In genomic region chr6:28896505-28897392, GRCh38 we compare ENCODE assay signal across 8 cellular contexts. TPM values are rescaled to one million over a fixed set of nuclear protein-coding genes. Genes with fewer than 3 reads are reported as not detected.
DNase-seq lines count a peak whose midpoint lies in the region; ATAC-seq and TF ChIP-seq lines count a peak whose summit lies in the region.

No MANE protein-coding gene starts in this region.

- H3K9me3 Mint-ChIP-seq in activated CD4-positive, alpha-beta T cell treated with anti-CD3 and anti-CD28 coated beads for 36 hours (ENCODE audit: low read depth) = no peaks in the 10 kb centered on the region

- peak overlapping the region; percentile 98 for H3K4me3 Mint-ChIP-seq in activated CD4-positive, alpha-beta T cell treated with anti-CD3 and anti-CD28 coated beads for 36 hours

- ATAC-seq in HG02852 (IDR thresholded peaks at IDR 0.05; ENCODE audit: unreplicated experiment) (peak; percentile 28), left lung (peak; percentile 59)
- ATAC-seq in activated CD4-positive, alpha-beta T cell treated with anti-CD3 and anti-CD28 coated beads for 36 hours = peak; percentile 24

- POLR2A ChIA-PET in activated CD4-positive, alpha-beta T cell treated with anti-CD3 and anti-CD28 coated beads for 36 hours (lab: Charles Lee) = interaction anchor here (0.6 to 3.5 kb wide), 7 partner anchors 12 to 1031 kb away, joined by 3 to 22 read pairs (median 6); no protein-coding TSS in a partner anchor

- peak overlapping the region; percentile 95 to 99 for H3K27ac ChIP-seq in coronary artery
- peak overlapping the region; percentile 98 to 99 for H3K27ac ChIP-seq in left lung

- peaks cover 18% of the 10 kb centered on the region for H3K36me3 Mint-ChIP-seq in activated CD4-positive, alpha-beta T cell treated with anti-CD3 and anti-CD28 coated beads for 36 hours (ENCODE audit: low read depth)

- DNase-seq in NCI-H2081 (lab: John Stamatoyannopoulos, UW) (peak; percentile 30 to 67), NCI-H2081 treated with DMSO at 0.1 percent for 48 hours (lab: John Stamatoyannopoulos, UW) (no peak), NCI-H2227 treated with DMSO at 0.1 percent for 48 hours (lab: John Stamatoyannopoulos, UW) (peak; percentile 73), coronary artery (ENCODE audit: low spot score) (peak; percentile 80), left lung (peak; percentile 55 to 84)
- DNase-seq in activated CD4-positive, alpha-beta T cell treated with anti-CD3 and anti-CD28 coated beads for 36 hours = peak; percentile 62
- DNase-seq in stimulated activated CD4-positive, alpha-beta T cell treated with anti-CD3 and anti-CD28 coated beads, Interleukin-4, amount 100 ng/mL, for 1 hour = peak; percentile 25

- no peaks in the 10 kb centered on the region for H3K27me3 ChIP-seq in left lung

- H3K4me1 Mint-ChIP-seq in activated CD4-positive, alpha-beta T cell treated with anti-CD3 and anti-CD28 coated beads for 36 hours = peaks cover 9% of the 10 kb centered on the region

- CTCF ChIA-PET in activated CD4-positive, alpha-beta T cell treated with anti-CD3 and anti-CD28 coated beads for 36 hours (lab: Charles Lee) = interaction anchor here (0.9 to 3.3 kb wide), 7 partner anchors 12 to 84 kb away, joined by 3 to 20 read pairs (median 7); partner anchors contain the start of gene TRIM27

- H3K27me3 Mint-ChIP-seq in activated CD4-positive, alpha-beta T cell treated with anti-CD3 and anti-CD28 coated beads for 36 hours = no peaks in the 10 kb centered on the region

- H3K4me3 ChIP-seq in coronary artery (peak overlapping the region; percentile 79), left lung (peak overlapping the region; percentile 53 to 67)

- H3K9me3 ChIP-seq in left lung = no peaks in the 10 kb centered on the region

- TF ChIP-seq CTCF in coronary artery (IDR thresholded peaks at IDR 0.05) (no peak), left lung (IDR thresholded peaks at IDR 0.05) (peak in 1 of 2 donors; percentile 26)

- peak overlapping the region; percentile 99 for H3K27ac Mint-ChIP-seq in activated CD4-positive, alpha-beta T cell treated with anti-CD3 and anti-CD28 coated beads for 36 hours

- intact Hi-C loops in activated CD4-positive, alpha-beta T cell treated with anti-CD3 and anti-CD28 coated beads for 36 hours (cut with DNase I, micrococcal nuclease) = loop anchor here (1.0 kb wide), 7 partner anchors 12 to 120 kb away; partner anchors contain the start of gene TRIM27 (in 2 of the 2)
- intact Hi-C loops in left lung (cut with DNase I) = no loop called here

- H3K4me1 ChIP-seq in left lung = peaks cover 3 to 12% of the 10 kb centered on the region in 2 donors

- H3K36me3 ChIP-seq in left lung = peaks cover 0 to 19% of the 10 kb centered on the region in 2 donors

RNA-seq across cellular contexts. Expression of gene TRIM27, which starts 27.0 kb away (rescaled TPM):
- total RNA-seq in activated CD4-positive, alpha-beta T cell treated with anti-CD3 and anti-CD28 coated beads for 36 hours = 10 to 100 TPM; 48.5 to 54.6 TPM
- total RNA-seq in left lung = 10 to 100 TPM; 42.2 to 47.5 TPM

Comparison
In these comparisons a context has a peak if more than half of its experiments do, and no peak if none do; other contexts are left out.
1. intact Hi-C loops: an anchor here in activated CD4-positive, alpha-beta T cell treated with anti-CD3 and anti-CD28 coated beads for 36 hours (1.0 kb wide); none called in left lung.